Comparison of ENCODE assay signal across 9 cellular contexts in the genomic region with DNA sequence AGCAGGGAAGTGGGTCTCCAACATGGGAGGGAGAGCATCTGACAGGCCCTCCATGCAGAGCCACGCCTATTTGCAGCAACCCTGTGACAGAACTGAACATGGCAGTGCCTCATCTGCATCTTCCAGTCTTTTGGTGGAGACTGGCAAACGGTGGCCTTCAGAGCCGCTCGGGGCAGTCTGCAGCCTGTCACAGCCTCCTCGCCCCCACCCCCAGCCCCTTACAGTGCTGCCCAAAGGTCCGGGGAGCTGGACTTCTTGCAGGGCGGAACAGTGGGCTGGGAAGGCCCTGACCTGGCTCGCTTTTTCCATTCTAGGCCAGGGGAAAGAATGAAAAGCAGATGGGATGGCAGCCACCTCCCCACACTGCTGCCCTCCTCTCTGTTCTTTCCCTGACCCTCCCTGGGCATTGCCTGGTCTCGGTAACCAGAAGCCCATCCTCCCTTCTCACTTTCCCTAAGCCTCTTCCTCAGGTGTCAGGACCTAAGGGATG. TPM values are rescaled to one million over a fixed set of nuclear protein-coding genes. Genes with fewer than 3 reads are reported as not detected.
A peak's percentile ranks its signal among the peaks of the same experiment; 100 is the strongest.
DNase-seq lines count a peak whose midpoint lies in the region; ATAC-seq and TF ChIP-seq lines count a peak whose summit lies in the region.
"Had no signal": no experiment of that assay in that cellular context is flagged by ENCODE, and none has a peak within 500 bp of the region (broad histone marks: within the 10 kb centered on the region; RNA-seq: fewer than 3 reads in every experiment).

No MANE protein-coding gene starts in this region.

- no peak overlapping the region for H3K9ac ChIP-seq in smooth muscle cell (ENCODE audit: low read depth)

- peaks cover 16% of the 10 kb centered on the region for H3K4me1 ChIP-seq in smooth muscle cell (ENCODE audit: low read depth)

- 75% methylated on average over 9 of the region's 9 CpGs for WGBS in smooth muscle cell (ENCODE audit: low lambda C conversion rate)

- ATAC-seq in GM19463 (IDR thresholded peaks at IDR 0.05; ENCODE audit: unreplicated experiment) (no peak), GM18867 (IDR thresholded peaks at IDR 0.05; ENCODE audit: unreplicated experiment) (no peak)

- H3K9me3 Mint-ChIP-seq in activated CD4-positive, alpha-beta memory T cell treated with anti-CD3 and anti-CD28 coated beads for 36 hours, result peaks cover 3% of the 10 kb centered on the region
- H3K9me3 Mint-ChIP-seq in glutamatergic neuron (ENCODE audit: unreplicated experiment), result peaks cover 12% of the 10 kb centered on the region

- DNase-seq in GM10248 (ENCODE audit: extremely low spot score), result peak; percentile 5
- DNase-seq in activated CD4-positive, alpha-beta memory T cell treated with anti-CD3 and anti-CD28 coated beads for 36 hours, result no peak
- DNase-seq in glutamatergic neuron, result no peak
- DNase-seq in smooth muscle cell (lab: John Stamatoyannopoulos, UW; ENCODE audit: unreplicated experiment), result no peak
- no peak for DNase-seq in HT-29 (ENCODE audit: low spot score)
- DNase-seq in NCI-H2081 treated with DMSO at 0.1 percent for 48 hours (lab: John Stamatoyannopoulos, UW), result no peak
- DNase-seq: stimulated activated CD4-positive, alpha-beta T cell treated with anti-CD3 and anti-CD28 coated beads, Interleukin-4, amount 100 ng/mL, for 24 hours had no signal

- peaks cover 39% of the 10 kb centered on the region for H3K36me3 Mint-ChIP-seq in activated CD4-positive, alpha-beta memory T cell treated with anti-CD3 and anti-CD28 coated beads for 36 hours
- H3K36me3 Mint-ChIP-seq in glutamatergic neuron (ENCODE audit: unreplicated experiment), result peaks cover 3% of the 10 kb centered on the region

- no peaks in the 10 kb centered on the region for H3K9me3 ChIP-seq in smooth muscle cell (replicated peaks; ENCODE audit: low read depth)

- H3K36me3 ChIP-seq in smooth muscle cell (ENCODE audit: low read depth), result no peaks in the 10 kb centered on the region

- intact Hi-C loops in activated CD4-positive, alpha-beta memory T cell treated with anti-CD3 and anti-CD28 coated beads for 36 hours (cut with micrococcal nuclease), result loop anchor here (1.0 to 5.0 kb wide), 3 partner anchors 8 to 76 kb away; no protein-coding TSS in a partner anchor

- CTCF ChIA-PET in GM10248 (lab: Yijun Ruan, JAX), result interaction anchor here (1.0 to 7.1 kb wide), 5 partner anchors 9 to 66 kb away, joined by 4 to 68 read pairs (median 24); partner anchors contain the start of gene DACT3
- CTCF ChIA-PET in activated CD4-positive, alpha-beta memory T cell treated with anti-CD3 and anti-CD28 coated beads for 36 hours (lab: Charles Lee), result interaction anchor here (0.8 to 4.2 kb wide), 4 partner anchors 11 to 150 kb away, joined by 3 to 40 read pairs (median 27); partner anchors contain the start of gene DACT3

- POLR2A ChIA-PET in GM10248 (lab: Yijun Ruan, JAX), result no interaction called here
- POLR2A ChIA-PET in activated CD4-positive, alpha-beta memory T cell treated with anti-CD3 and anti-CD28 coated beads for 36 hours (lab: Charles Lee), result interaction anchor here (1.2 to 4.1 kb wide), 3 partner anchors 7 to 58 kb away, joined by 3 to 50 read pairs (median 9); partner anchors contain the start of genes DACT3 and PTGIR

- H3K27me3 Mint-ChIP-seq in activated CD4-positive, alpha-beta memory T cell treated with anti-CD3 and anti-CD28 coated beads for 36 hours, result no peaks in the 10 kb centered on the region
- peaks cover 13% of the 10 kb centered on the region for H3K27me3 Mint-ChIP-seq in glutamatergic neuron (ENCODE audit: unreplicated experiment)

- peak overlapping the region; percentile 100 for H3K27ac Mint-ChIP-seq in activated CD4-positive, alpha-beta memory T cell treated with anti-CD3 and anti-CD28 coated beads for 36 hours
- H3K27ac Mint-ChIP-seq in glutamatergic neuron (ENCODE audit: unreplicated experiment), result peak overlapping the region; percentile 66

- H3K4me2 ChIP-seq in smooth muscle cell, result peak overlapping the region; percentile 99

- no peak overlapping the region for H3K27ac ChIP-seq in smooth muscle cell (ENCODE audit: low read depth)

- H3K27me3 ChIP-seq in smooth muscle cell (ENCODE audit: low read depth), result no peaks in the 10 kb centered on the region

- H3K79me2 ChIP-seq in smooth muscle cell (ENCODE audit: low read depth), result peaks cover 51% of the 10 kb centered on the region

- H4K20me1 ChIP-seq in smooth muscle cell (ENCODE audit: low read depth), result peaks cover 60% of the 10 kb centered on the region

- H3K4me1 Mint-ChIP-seq in activated CD4-positive, alpha-beta memory T cell treated with anti-CD3 and anti-CD28 coated beads for 36 hours (ENCODE audit: low read depth), result peaks cover 35% of the 10 kb centered on the region
- peaks cover 27% of the 10 kb centered on the region for H3K4me1 Mint-ChIP-seq in glutamatergic neuron (ENCODE audit: low read depth, unreplicated experiment)

- peak overlapping the region; percentile 99 for H3K4me3 ChIP-seq in smooth muscle cell

- H2AFZ ChIP-seq in smooth muscle cell (ENCODE audit: low read depth), result no peak overlapping the region

- TF ChIP-seq CTCF in GM10248 (IDR thresholded peaks at IDR 0.05; ENCODE audit: control extremely low read depth, extremely low read depth, low read depth, missing control alignments) (no peak), glutamatergic neuron (IDR thresholded peaks at IDR 0.05; ENCODE audit: partially characterized antibody, unreplicated experiment) (no peak), smooth muscle cell (IDR thresholded peaks at IDR 0.05; ENCODE audit: borderline replicate concordance, insufficient read depth, poor library complexity, severe bottlenecking) (no peak)

- H3F3A ChIP-seq in smooth muscle cell (ENCODE audit: low read depth), result no peaks in the 10 kb centered on the region

- peak overlapping the region; percentile 95 for H3K4me3 Mint-ChIP-seq in activated CD4-positive, alpha-beta memory T cell treated with anti-CD3 and anti-CD28 coated beads for 36 hours
- peak overlapping the region; percentile 92 for H3K4me3 Mint-ChIP-seq in glutamatergic neuron (ENCODE audit: unreplicated experiment)

RNA-seq across cellular contexts. Expression of gene CALM3, which starts 2.7 kb away (rescaled TPM):
- total RNA-seq in activated CD4-positive, alpha-beta memory T cell treated with anti-CD3 and anti-CD28 coated beads for 36 hours, result 100 to 1,000 TPM; 410 to 425 TPM
- total RNA-seq in glutamatergic neuron (ENCODE audit: unreplicated experiment) (845 TPM), smooth muscle cell (152 and 172 TPM in 2 replicates)
- polyA plus RNA-seq in smooth muscle cell, result 165 and 183 TPM in 2 replicates
- 263 and 264 TPM in 2 replicates for total RNA-seq in HT-29 (2014; rRNA removed; shearing (Covaris generic))

RNA-seq across cellular contexts. Expression of gene PTGIR, which starts 21.1 kb away (rescaled TPM):
- 10 to 100 TPM; 22.6 to 24.6 TPM for total RNA-seq in activated CD4-positive, alpha-beta memory T cell treated with anti-CD3 and anti-CD28 coated beads for 36 hours
- total RNA-seq in glutamatergic neuron (ENCODE audit: unreplicated experiment) (0.27 TPM), smooth muscle cell (0.09 and 2.3 TPM in 2 replicates)
- polyA plus RNA-seq in smooth muscle cell, result 0.81 and 1.3 TPM in 2 replicates
- total RNA-seq in HT-29 (2014; rRNA removed; shearing (Covaris generic)), result 0.26 TPM in 1 of 2 replicates, not detected in the other

RNA-seq across cellular contexts. Expression of gene GNG8, which starts 32.2 kb away (rescaled TPM):
- 1 to 10 TPM; 9.5 TPM for total RNA-seq in activated CD4-positive, alpha-beta memory T cell treated with anti-CD3 and anti-CD28 coated beads for 36 hours
- total RNA-seq in glutamatergic neuron (ENCODE audit: unreplicated experiment), result 54.6 TPM
- not detected in 2 replicates for total RNA-seq in smooth muscle cell
- polyA plus RNA-seq in smooth muscle cell, result 3.3 TPM in 1 of 2 replicates, not detected in the other
- total RNA-seq in HT-29 (2014; rRNA removed; shearing (Covaris generic)), result not detected in 2 replicates

RNA-seq across cellular contexts. Expression of gene DACT3, which starts 57.2 kb away (rescaled TPM):
- total RNA-seq in activated CD4-positive, alpha-beta memory T cell treated with anti-CD3 and anti-CD28 coated beads for 36 hours, result 1 to 10 TPM; 2.8 to 3.0 TPM
- total RNA-seq in glutamatergic neuron (ENCODE audit: unreplicated experiment), result 55.1 TPM
- 6.2 and 12.3 TPM in 2 replicates for total RNA-seq in smooth muscle cell
- polyA plus RNA-seq in smooth muscle cell, result 19.1 and 22.7 TPM in 2 replicates
- 0.29 and 0.38 TPM in 2 replicates for total RNA-seq in HT-29 (2014; rRNA removed; shearing (Covaris generic))

Comparison
In these comparisons a context has a peak if more than half of its experiments do, and no peak if none do; other contexts are left out.
1. RNA of gene GNG8, which starts 32.2 kb away (total RNA-seq): 54.6 TPM in glutamatergic neuron (single experiment) and 9.5 TPM in activated CD4-positive, alpha-beta memory T cell treated with anti-CD3 and anti-CD28 coated beads for 36 hours; not detected in smooth muscle cell and not detected in HT-29; every median in the first group is over 10 times any median in the second.